ENCODE assay signal across 8 cellular contexts in genomic region chr4:102390438-102390837, GRCh38. TPM values are rescaled to one million over a fixed set of nuclear protein-coding genes. Genes with fewer than 3 reads are reported as not detected.
A peak's percentile ranks its signal among the peaks of the same experiment; 100 is the strongest.
DNase-seq lines count a peak whose midpoint lies in the region; ATAC-seq and TF ChIP-seq lines count a peak whose summit lies in the region.

No MANE protein-coding gene starts in this region.

- WGBS in upper lobe of left lung, 2 donors, result 43 to 64% methylated on average over 2 of the region's 2 CpGs
- WGBS in prostate gland, result 85% methylated on average over 2 of the region's 2 CpGs

- H3K4me3 ChIP-seq in ACC112 (ENCODE audit: low read depth, low read length) (no peak overlapping the region), upper lobe of left lung (no peak overlapping the region), prostate gland (no peak overlapping the region)

- H3K4me3 Mint-ChIP-seq in activated T-helper 17 cell treated with anti-CD3 and anti-CD28 coated beads, Interleukin-2, amount 50 U/mL, for 72 hours, result peak overlapping the region; percentile 38
- H3K4me3 Mint-ChIP-seq in mesothelial cell of epicardium, result no peak overlapping the region

- H3K27me3 ChIP-seq in ACC112 (ENCODE audit: insufficient read depth, low read length), result peaks cover 6% of the 10 kb centered on the region; the same call in 1 of the 2 replicates
- H3K27me3 ChIP-seq in upper lobe of left lung, result no peaks in the 10 kb centered on the region
- H3K27me3 ChIP-seq in prostate gland (replicated peaks; ENCODE audit: insufficient read depth), result no peaks in the 10 kb centered on the region

- intact Hi-C loops in prostate gland (cut with DNase I), result no loop called here
- intact Hi-C loops in head of caudate nucleus (cut with DNase I), result no loop called here

- TF ChIP-seq CTCF in upper lobe of left lung (IDR thresholded peaks at IDR 0.05) (no peak), prostate gland (IDR thresholded peaks at IDR 0.05) (no peak), mesothelial cell of epicardium (IDR thresholded peaks at IDR 0.05; ENCODE audit: unreplicated experiment) (no peak)

- TF ChIP-seq EP300 in upper lobe of left lung (IDR thresholded peaks at IDR 0.05), result peak in 1 of 4 donors; percentile 77

- no peak for DNase-seq in upper lobe of left lung
- DNase-seq in prostate gland (ENCODE audit: low spot score), result no peak
- no peak for DNase-seq in head of caudate nucleus
- DNase-seq in mesothelial cell of epicardium (ENCODE audit: low spot score in 2 of 2, unreplicated experiment in 2 of 2), result no peak

- TF ChIP-seq POLR2A in upper lobe of left lung (IDR thresholded peaks at IDR 0.05) (no peak), prostate gland (IDR thresholded peaks at IDR 0.05) (no peak)

- H3K4me1 Mint-ChIP-seq in activated T-helper 17 cell treated with anti-CD3 and anti-CD28 coated beads, Interleukin-2, amount 50 U/mL, for 72 hours, result peaks cover 10% of the 10 kb centered on the region
- peaks cover 19% of the 10 kb centered on the region for H3K4me1 Mint-ChIP-seq in mesothelial cell of epicardium

- H3K4me1 ChIP-seq in ACC112 (ENCODE audit: control insufficient read depth, insufficient read depth, low read length, unreplicated experiment) (peaks cover 17% of the 10 kb centered on the region), upper lobe of left lung (peaks cover 0 to 3% (median 0%) of the 10 kb centered on the region in 4 donors), prostate gland (replicated peaks) (no peaks in the 10 kb centered on the region)

- no peaks in the 10 kb centered on the region for H3K36me3 ChIP-seq in ACC112 (ENCODE audit: insufficient read depth, low read length)
- H3K36me3 ChIP-seq in upper lobe of left lung, result no peaks in the 10 kb centered on the region
- no peaks in the 10 kb centered on the region for H3K36me3 ChIP-seq in prostate gland

- no peaks in the 10 kb centered on the region for H3K79me2 ChIP-seq in ACC112 (ENCODE audit: control insufficient read depth, insufficient read depth, low read length, unreplicated experiment)

- H2AFZ ChIP-seq in ACC112 (ENCODE audit: low read length, unreplicated experiment), result no peak overlapping the region

- H3K9me3 Mint-ChIP-seq in activated T-helper 17 cell treated with anti-CD3 and anti-CD28 coated beads, Interleukin-2, amount 50 U/mL, for 72 hours, result peaks cover 3% of the 10 kb centered on the region
- H3K9me3 Mint-ChIP-seq in mesothelial cell of epicardium, result peaks cover 8% of the 10 kb centered on the region

- ATAC-seq in GM19043 (IDR thresholded peaks at IDR 0.05; ENCODE audit: low read depth, unreplicated experiment), result peak; percentile 92
- peak; percentile 94 for ATAC-seq in HG03135 (IDR thresholded peaks at IDR 0.05; ENCODE audit: unreplicated experiment)
- ATAC-seq in activated T-helper 17 cell treated with anti-CD3 and anti-CD28 coated beads, Interleukin-2, amount 50 U/mL, for 72 hours (replicated peaks), result peak; percentile 98
- peak; percentile 55 to 78 for ATAC-seq in upper lobe of left lung (ENCODE audit: low FRiP score in 2 of 2)

- H3K27ac Mint-ChIP-seq in activated T-helper 17 cell treated with anti-CD3 and anti-CD28 coated beads, Interleukin-2, amount 50 U/mL, for 72 hours, result peak overlapping the region; percentile 52
- H3K27ac Mint-ChIP-seq in mesothelial cell of epicardium, result no peak overlapping the region

- H3K27ac ChIP-seq in ACC112 (ENCODE audit: low read depth, low read length) (0 out of 2 replicates have a peak overlapping the region, but pooled peaks have one; percentile 12), upper lobe of left lung (peak overlapping the region in 2 of 4 donors; percentile 24 to 61), prostate gland (no peak overlapping the region)

- H3K9me3 ChIP-seq in upper lobe of left lung (no peaks in the 10 kb centered on the region), prostate gland (no peaks in the 10 kb centered on the region)

- peaks cover 19% of the 10 kb centered on the region for H3K27me3 Mint-ChIP-seq in activated T-helper 17 cell treated with anti-CD3 and anti-CD28 coated beads, Interleukin-2, amount 50 U/mL, for 72 hours
- H3K27me3 Mint-ChIP-seq in mesothelial cell of epicardium (ENCODE audit: low read depth), result peaks cover 4% of the 10 kb centered on the region

- H3K36me3 Mint-ChIP-seq in activated T-helper 17 cell treated with anti-CD3 and anti-CD28 coated beads, Interleukin-2, amount 50 U/mL, for 72 hours (ENCODE audit: low read depth), result no peaks in the 10 kb centered on the region
- H3K36me3 Mint-ChIP-seq in mesothelial cell of epicardium, result no peaks in the 10 kb centered on the region

RNA-seq across cellular contexts. Expression of gene SLC39A8, which starts 45.2 kb away (rescaled TPM):
- 10 to 100 TPM; 56.4 to 86.3 TPM for total RNA-seq in activated T-helper 17 cell treated with anti-CD3 and anti-CD28 coated beads, Interleukin-2, amount 50 U/mL, for 72 hours
- total RNA-seq in upper lobe of left lung, result 100 to 1,000 TPM; 218 to 627 (median 317) TPM
- 10 to 100 TPM; 11.1 to 19.2 TPM for total RNA-seq in prostate gland
- total RNA-seq in mesothelial cell of epicardium, result 7.9 to 9.5 TPM (median 9.3 TPM) in 3 replicates
